ENCODE assay signal across 1 cellular context in genomic region chr2:168247341-168248305, GRCh38.
TF ChIP-seq lines count a peak whose summit lies in the region.

Gene STK39, minus strand, starts transcription at chr2:168247595. Its CDS starts 160 bp downstream, at chr2:168247435.

TF ChIP-seq in HepG2, 621 proteins besides CTCF, POLR2A, EP300 and RAD21 (continued from another document and continues in another):
- TF ChIP-seq MXI1 (IDR thresholded peaks at IDR 0.05; ENCODE audit: borderline replicate concordance, low read depth, low read length) (peak; percentile 40; the same call in 1 of the 3 replicates), EEA1 (CRISPR knock-in tag; IDR thresholded peaks at IDR 0.05; ENCODE audit: borderline replicate concordance) (0 out of 2 replicates have a peak, but pooled peaks have one; percentile 41), KAT7 (CRISPR knock-in tag; IDR thresholded peaks at IDR 0.05; ENCODE audit: borderline replicate concordance) (peak; percentile 92; the same call in 1 of the 2 replicates), ZNF687 (CRISPR knock-in tag; IDR thresholded peaks at IDR 0.05) (peak; percentile 89), SCMH1 (CRISPR knock-in tag; IDR thresholded peaks at IDR 0.05; ENCODE audit: borderline replicate concordance) (no peak), NFKB2 (CRISPR knock-in tag; IDR thresholded peaks at IDR 0.05; ENCODE audit: borderline replicate concordance) (peak; percentile 43; the same call in 1 of the 2 replicates), ZNF891 (CRISPR knock-in tag; IDR thresholded peaks at IDR 0.05) (0 out of 2 replicates have a peak, but pooled peaks have one; percentile 54), SOX5 (CRISPR knock-in tag; IDR thresholded peaks at IDR 0.05; ENCODE audit: borderline replicate concordance) (peak; percentile 56; the same call in 1 of the 2 replicates), CBFB (CRISPR knock-in tag; IDR thresholded peaks at IDR 0.05) (peak; percentile 49; the same call in 1 of the 2 replicates), ZNF343 (CRISPR knock-in tag; IDR thresholded peaks at IDR 0.05) (peak; percentile 43; the same call in 1 of the 2 replicates), ZNF850 (CRISPR knock-in tag; conservative IDR thresholded peaks at IDR 0.05) (no peak), FOXO1 (CRISPR knock-in tag; IDR thresholded peaks at IDR 0.05) (no peak; the same call in 1 of the 2 replicates), YEATS2 (CRISPR knock-in tag; IDR thresholded peaks at IDR 0.05; ENCODE audit: borderline replicate concordance) (peak; percentile 35; the same call in 1 of the 2 replicates), ARNT2 (CRISPR knock-in tag; IDR thresholded peaks at IDR 0.05; ENCODE audit: low read depth) (0 out of 2 replicates have a peak, but pooled peaks have one; percentile 45), TCF7 (IDR thresholded peaks at IDR 0.05; ENCODE audit: low read depth) (peak; percentile 35; the same call in 1 of the 2 replicates), MXD4 (CRISPR knock-in tag; IDR thresholded peaks at IDR 0.05) (peak; percentile 60; the same call in 1 of the 2 replicates), ZSCAN21 (CRISPR knock-in tag; IDR thresholded peaks at IDR 0.05; ENCODE audit: borderline replicate concordance) (peak; percentile 87; the same call in 1 of the 2 replicates), XRCC5 (optimal IDR thresholded peaks at IDR 0.05; ENCODE audit: low read length) (peak; percentile 39), SRY (CRISPR knock-in tag; IDR thresholded peaks at IDR 0.05) (0 out of 2 replicates have a peak, but pooled peaks have one; percentile 58), KDM5A (IDR thresholded peaks at IDR 0.05; ENCODE audit: borderline replicate concordance, low read length) (no peak; the same call in 1 of the 2 replicates), FLYWCH1 (CRISPR knock-in tag; IDR thresholded peaks at IDR 0.05) (0 out of 2 replicates have a peak, but pooled peaks have one; percentile 62), ZNF362 (CRISPR knock-in tag; IDR thresholded peaks at IDR 0.05; ENCODE audit: borderline replicate concordance) (no peak), ZNF260 (CRISPR knock-in tag; IDR thresholded peaks at IDR 0.05; ENCODE audit: borderline replicate concordance, low read depth) (no peak), SAP130 (CRISPR knock-in tag; IDR thresholded peaks at IDR 0.05; ENCODE audit: low read depth) (peak; percentile 77), ZNF350 (CRISPR knock-in tag; IDR thresholded peaks at IDR 0.05; ENCODE audit: borderline replicate concordance, low read depth) (peak; percentile 76; the same call in 1 of the 2 replicates), GATA4 (IDR thresholded peaks at IDR 0.05; ENCODE audit: borderline replicate concordance, low read depth) (0 out of 2 replicates have a peak, but pooled peaks have one; percentile 65), ZNF674 (CRISPR knock-in tag; IDR thresholded peaks at IDR 0.05; ENCODE audit: low read depth) (no peak), ZNF788 (CRISPR knock-in tag; IDR thresholded peaks at IDR 0.05; ENCODE audit: borderline replicate concordance) (peak; percentile 64; the same call in 1 of the 2 replicates), PHB2 (IDR thresholded peaks at IDR 0.05; ENCODE audit: partially characterized antibody) (no peak), ZNF776 (CRISPR knock-in tag; IDR thresholded peaks at IDR 0.05) (0 out of 2 replicates have a peak, but pooled peaks have one; percentile 57), CCDC6 (CRISPR knock-in tag; IDR thresholded peaks at IDR 0.05) (peak; percentile 84), TAF15 (IDR thresholded peaks at IDR 0.05; ENCODE audit: low read depth, low read length, poor library complexity, severe bottlenecking) (no peak), NONO (IDR thresholded peaks at IDR 0.05) (no peak), NONO (CRISPR knock-in tag; conservative IDR thresholded peaks at IDR 0.05) (peak; percentile 32; the same call in 1 of the 2 replicates), MEIS2 (CRISPR knock-in tag; IDR thresholded peaks at IDR 0.05) (no peak), FOXO4 (CRISPR knock-in tag; conservative IDR thresholded peaks at IDR 0.05) (no peak), ZNF430 (CRISPR knock-in tag; IDR thresholded peaks at IDR 0.05) (no peak), BORCS8-MEF2B (CRISPR knock-in tag; IDR thresholded peaks at IDR 0.05) (peak; percentile 88), ZNF709 (CRISPR knock-in tag; IDR thresholded peaks at IDR 0.05) (peak; percentile 76; the same call in 1 of the 2 replicates), ZMAT3 (CRISPR knock-in tag; conservative IDR thresholded peaks at IDR 0.05) (0 out of 2 replicates have a peak, but pooled peaks have one; percentile 40), ZNF329 (CRISPR knock-in tag; IDR thresholded peaks at IDR 0.05; ENCODE audit: low read depth) (peak; percentile 86; the same call in 1 of the 2 replicates), NFRKB (IDR thresholded peaks at IDR 0.05) (no peak), ZNF496 (CRISPR knock-in tag; IDR thresholded peaks at IDR 0.05; ENCODE audit: insufficient replicate concordance) (no peak), SMARCE1 (IDR thresholded peaks at IDR 0.05; ENCODE audit: borderline replicate concordance) (no peak), ZNF512B (CRISPR knock-in tag; IDR thresholded peaks at IDR 0.05; ENCODE audit: borderline replicate concordance) (0 out of 2 replicates have a peak, but pooled peaks have one; percentile 57)
- TF ChIP-seq, protein P1, sequence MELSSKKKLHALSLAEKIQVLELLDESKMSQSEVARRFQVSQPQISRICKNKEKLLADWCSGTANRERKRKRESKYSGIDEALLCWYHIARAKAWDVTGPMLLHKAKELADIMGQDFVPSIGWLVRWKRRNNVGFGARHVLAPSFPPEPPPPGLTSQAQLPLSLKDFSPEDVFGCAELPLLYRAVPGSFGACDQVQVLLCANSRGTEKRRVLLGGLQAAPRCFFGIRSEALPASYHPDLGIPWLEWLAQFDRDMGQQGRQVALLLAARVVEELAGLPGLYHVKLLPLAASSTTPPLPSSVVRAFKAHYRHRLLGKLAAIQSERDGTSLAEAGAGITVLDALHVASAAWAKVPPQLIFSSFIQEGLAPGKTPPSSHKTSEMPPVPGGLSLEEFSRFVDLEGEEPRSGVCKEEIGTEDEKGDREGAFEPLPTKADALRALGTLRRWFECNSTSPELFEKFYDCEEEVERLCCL (CRISPR knock-in tag; IDR thresholded peaks at IDR 0.05; ENCODE audit: borderline replicate concordance): no peak
- TF ChIP-seq, protein P2, sequence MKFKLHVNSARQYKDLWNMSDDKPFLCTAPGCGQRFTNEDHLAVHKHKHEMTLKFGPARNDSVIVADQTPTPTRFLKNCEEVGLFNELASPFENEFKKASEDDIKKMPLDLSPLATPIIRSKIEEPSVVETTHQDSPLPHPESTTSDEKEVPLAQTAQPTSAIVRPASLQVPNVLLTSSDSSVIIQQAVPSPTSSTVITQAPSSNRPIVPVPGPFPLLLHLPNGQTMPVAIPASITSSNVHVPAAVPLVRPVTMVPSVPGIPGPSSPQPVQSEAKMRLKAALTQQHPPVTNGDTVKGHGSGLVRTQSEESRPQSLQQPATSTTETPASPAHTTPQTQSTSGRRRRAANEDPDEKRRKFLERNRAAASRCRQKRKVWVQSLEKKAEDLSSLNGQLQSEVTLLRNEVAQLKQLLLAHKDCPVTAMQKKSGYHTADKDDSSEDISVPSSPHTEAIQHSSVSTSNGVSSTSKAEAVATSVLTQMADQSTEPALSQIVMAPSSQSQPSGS (CRISPR knock-in tag; IDR thresholded peaks at IDR 0.05): peak; percentile 43; the same call in 1 of the 2 replicates
- TF ChIP-seq, protein P3, sequence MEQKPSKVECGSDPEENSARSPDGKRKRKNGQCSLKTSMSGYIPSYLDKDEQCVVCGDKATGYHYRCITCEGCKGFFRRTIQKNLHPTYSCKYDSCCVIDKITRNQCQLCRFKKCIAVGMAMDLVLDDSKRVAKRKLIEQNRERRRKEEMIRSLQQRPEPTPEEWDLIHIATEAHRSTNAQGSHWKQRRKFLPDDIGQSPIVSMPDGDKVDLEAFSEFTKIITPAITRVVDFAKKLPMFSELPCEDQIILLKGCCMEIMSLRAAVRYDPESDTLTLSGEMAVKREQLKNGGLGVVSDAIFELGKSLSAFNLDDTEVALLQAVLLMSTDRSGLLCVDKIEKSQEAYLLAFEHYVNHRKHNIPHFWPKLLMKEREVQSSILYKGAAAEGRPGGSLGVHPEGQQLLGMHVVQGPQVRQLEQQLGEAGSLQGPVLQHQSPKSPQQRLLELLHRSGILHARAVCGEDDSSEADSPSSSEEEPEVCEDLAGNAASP (CRISPR knock-in tag; IDR thresholded peaks at IDR 0.05; ENCODE audit: borderline replicate concordance): 0 out of 2 replicates have a peak, but pooled peaks have one; percentile 25
- TF ChIP-seq, protein P4, sequence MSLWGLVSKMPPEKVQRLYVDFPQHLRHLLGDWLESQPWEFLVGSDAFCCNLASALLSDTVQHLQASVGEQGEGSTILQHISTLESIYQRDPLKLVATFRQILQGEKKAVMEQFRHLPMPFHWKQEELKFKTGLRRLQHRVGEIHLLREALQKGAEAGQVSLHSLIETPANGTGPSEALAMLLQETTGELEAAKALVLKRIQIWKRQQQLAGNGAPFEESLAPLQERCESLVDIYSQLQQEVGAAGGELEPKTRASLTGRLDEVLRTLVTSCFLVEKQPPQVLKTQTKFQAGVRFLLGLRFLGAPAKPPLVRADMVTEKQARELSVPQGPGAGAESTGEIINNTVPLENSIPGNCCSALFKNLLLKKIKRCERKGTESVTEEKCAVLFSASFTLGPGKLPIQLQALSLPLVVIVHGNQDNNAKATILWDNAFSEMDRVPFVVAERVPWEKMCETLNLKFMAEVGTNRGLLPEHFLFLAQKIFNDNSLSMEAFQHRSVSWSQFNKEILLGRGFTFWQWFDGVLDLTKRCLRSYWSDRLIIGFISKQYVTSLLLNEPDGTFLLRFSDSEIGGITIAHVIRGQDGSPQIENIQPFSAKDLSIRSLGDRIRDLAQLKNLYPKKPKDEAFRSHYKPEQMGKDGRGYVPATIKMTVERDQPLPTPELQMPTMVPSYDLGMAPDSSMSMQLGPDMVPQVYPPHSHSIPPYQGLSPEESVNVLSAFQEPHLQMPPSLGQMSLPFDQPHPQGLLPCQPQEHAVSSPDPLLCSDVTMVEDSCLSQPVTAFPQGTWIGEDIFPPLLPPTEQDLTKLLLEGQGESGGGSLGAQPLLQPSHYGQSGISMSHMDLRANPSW (CRISPR knock-in tag; IDR thresholded peaks at IDR 0.05; ENCODE audit: borderline replicate concordance): no peak
